ENCODE assay signal across 11 cellular contexts in genomic region chr5:157269763-157270272, GRCh38. TPM values are rescaled to one million over a fixed set of nuclear protein-coding genes. Genes with fewer than 3 reads are reported as not detected.
DNase-seq lines count a peak whose midpoint lies in the region; ATAC-seq and TF ChIP-seq lines count a peak whose summit lies in the region.
"Had no signal": no experiment of that assay in that cellular context is flagged by ENCODE, and none has a peak within 500 bp of the region (broad histone marks: within the 10 kb centered on the region; RNA-seq: fewer than 3 reads in every experiment).

No MANE protein-coding gene starts in this region.

- POLR2A ChIA-PET in CD8-positive, alpha-beta memory T cell (lab: Charles Lee): no interaction called here
- POLR2A ChIA-PET in activated naive CD8-positive, alpha-beta T cell treated with anti-CD3 and anti-CD28 coated beads, Interleukin-2, amount 10 ng/mL, durations not matched to agents 7 days and 5 days (lab: Charles Lee): interaction anchor here (0.5 to 2.6 kb wide), 5 partner anchors 19 to 81 kb away, joined by 3 to 9 read pairs (median 3); no protein-coding TSS in a partner anchor

- H2AFZ ChIP-seq in Loucy (ENCODE audit: low read length) (no peak overlapping the region), neural cell (ENCODE audit: low read depth, low read length) (no peak overlapping the region)

- CTCF ChIA-PET in CD8-positive, alpha-beta memory T cell (lab: Charles Lee): no interaction called here

- peaks cover 87 to 94% (median 92%) of the 10 kb centered on the region in 3 donors for H3K4me1 Mint-ChIP-seq in CD8-positive, alpha-beta memory T cell
- H3K4me1 Mint-ChIP-seq in activated naive CD8-positive, alpha-beta T cell treated with anti-CD3 and anti-CD28 coated beads, Interleukin-2, amount 10 ng/mL, durations not matched to agents 7 days and 5 days: peaks cover 73% of the 10 kb centered on the region

- DNase-seq in CD8-positive, alpha-beta memory T cell: no peak
- DNase-seq in activated naive CD8-positive, alpha-beta T cell treated with anti-CD3 and anti-CD28 coated beads, Interleukin-2, amount 10 ng/mL, durations not matched to agents 7 days and 5 days: no peak
- DNase-seq in foreskin keratinocyte: no peak
- DNase-seq: brain microvascular endothelial cell, esophagus squamous epithelium, NCI-H2171, SHP77 treated with DMSO at 0.1 percent for 48 hours had no signal

- peaks cover 10% of the 10 kb centered on the region for H4K20me1 ChIP-seq in Loucy (ENCODE audit: insufficient read depth, low read length, poor library complexity, severe bottlenecking)
- no peaks in the 10 kb centered on the region for H4K20me1 ChIP-seq in neural cell (ENCODE audit: insufficient read depth)

- peaks cover 84% of the 10 kb centered on the region for H3K4me1 ChIP-seq in CD8-positive, alpha-beta memory T cell (ENCODE audit: insufficient read depth, low read length)
- H3K4me1 ChIP-seq in Loucy (ENCODE audit: insufficient read depth, low read length, poor library complexity, severe bottlenecking): peaks cover 61% of the 10 kb centered on the region
- H3K4me1 ChIP-seq in foreskin keratinocyte: no peaks in the 10 kb centered on the region

- H3K9me3 ChIP-seq in CD8-positive, alpha-beta memory T cell (ENCODE audit: low read length): no peaks in the 10 kb centered on the region
- no peaks in the 10 kb centered on the region for H3K9me3 ChIP-seq in Loucy (ENCODE audit: insufficient read depth, low read depth, low read length)
- H3K9me3 ChIP-seq in neural cell (ENCODE audit: low read length): no peaks in the 10 kb centered on the region
- H3K9me3 ChIP-seq: esophagus squamous epithelium had no signal

- H3K9ac ChIP-seq in Loucy (ENCODE audit: low read depth, low read length, poor library complexity, severe bottlenecking) (peak overlapping the region; percentile 90), neural cell (ENCODE audit: low read length) (no peak overlapping the region)

- H3K27me3 Mint-ChIP-seq in CD8-positive, alpha-beta memory T cell: peaks cover 0 to 2% of the 10 kb centered on the region in 2 donors
- no peaks in the 10 kb centered on the region for H3K27me3 Mint-ChIP-seq in activated naive CD8-positive, alpha-beta T cell treated with anti-CD3 and anti-CD28 coated beads, Interleukin-2, amount 10 ng/mL, durations not matched to agents 7 days and 5 days

- no peak for TF ChIP-seq CTCF in Loucy (conservative IDR thresholded peaks at IDR 0.05; ENCODE audit: low read length)
- no peak for TF ChIP-seq CTCF in neural cell (IDR thresholded peaks at IDR 0.05; ENCODE audit: poor library complexity, severe bottlenecking)
- TF ChIP-seq CTCF in foreskin keratinocyte (conservative IDR thresholded peaks at IDR 0.05): no peak

- H3K9me2 ChIP-seq in Loucy (replicated peaks; ENCODE audit: low read depth, low read length): no peaks in the 10 kb centered on the region
- no peaks in the 10 kb centered on the region for H3K9me2 ChIP-seq in neural cell (ENCODE audit: insufficient read depth, low read length)

- peak overlapping the region; percentile 84 to 99 (median 97) for H3K4me3 Mint-ChIP-seq in CD8-positive, alpha-beta memory T cell
- peak overlapping the region; percentile 93 for H3K4me3 Mint-ChIP-seq in activated naive CD8-positive, alpha-beta T cell treated with anti-CD3 and anti-CD28 coated beads, Interleukin-2, amount 10 ng/mL, durations not matched to agents 7 days and 5 days

- peak overlapping the region; percentile 33 for H3K4me3 ChIP-seq in CD8-positive, alpha-beta memory T cell (ENCODE audit: low read length)
- H3K4me3 ChIP-seq in Loucy (ENCODE audit: low read length, poor library complexity, severe bottlenecking) (peak overlapping the region; percentile 95), neural cell (ENCODE audit: low read length) (peak overlapping the region; percentile 23)
- H3K4me3 ChIP-seq: esophagus squamous epithelium had no signal

- H3K4me2 ChIP-seq in Loucy (ENCODE audit: low read depth, low read length, poor library complexity, severe bottlenecking) (peak overlapping the region; percentile 97), neural cell (ENCODE audit: low read length) (no peak overlapping the region)

- H3K36me3 ChIP-seq in CD8-positive, alpha-beta memory T cell (ENCODE audit: insufficient read depth, low read length): no peaks in the 10 kb centered on the region
- 0 out of 2 replicates have a peak, but pooled peaks cover 4% of the 10 kb centered on the region for H3K36me3 ChIP-seq in Loucy (ENCODE audit: insufficient read depth, low read length)
- no peaks in the 10 kb centered on the region for H3K36me3 ChIP-seq in neural cell (ENCODE audit: insufficient read depth, low read length)
- H3K36me3 ChIP-seq: brain microvascular endothelial cell, esophagus squamous epithelium had no signal

- peak overlapping the region; percentile 95 to 99 (median 98) for H3K27ac Mint-ChIP-seq in CD8-positive, alpha-beta memory T cell
- H3K27ac Mint-ChIP-seq in activated naive CD8-positive, alpha-beta T cell treated with anti-CD3 and anti-CD28 coated beads, Interleukin-2, amount 10 ng/mL, durations not matched to agents 7 days and 5 days: peak overlapping the region; percentile 99

- TF ChIP-seq EP300 in neural cell (conservative IDR thresholded peaks at IDR 0.05; ENCODE audit: poor library complexity, severe bottlenecking): no peak

- no peak for ATAC-seq in activated naive CD8-positive, alpha-beta T cell treated with anti-CD3 and anti-CD28 coated beads, Interleukin-2, amount 10 ng/mL, durations not matched to agents 7 days and 5 days (ENCODE audit: low read depth)
- ATAC-seq in GM21528 (IDR thresholded peaks at IDR 0.05; ENCODE audit: low FRiP score, unreplicated experiment) (no peak), HG03045 (IDR thresholded peaks at IDR 0.05; ENCODE audit: unreplicated experiment) (no peak), foreskin keratinocyte (no peak)

- H3K36me3 Mint-ChIP-seq in CD8-positive, alpha-beta memory T cell: peaks cover 7 to 39% (median 10%) of the 10 kb centered on the region in 3 donors
- H3K36me3 Mint-ChIP-seq in activated naive CD8-positive, alpha-beta T cell treated with anti-CD3 and anti-CD28 coated beads, Interleukin-2, amount 10 ng/mL, durations not matched to agents 7 days and 5 days: peaks cover 52% of the 10 kb centered on the region

- H3F3A ChIP-seq in Loucy (ENCODE audit: low read depth) (peaks cover 12% of the 10 kb centered on the region), neural cell (ENCODE audit: insufficient read depth, low read length, poor library complexity, severe bottlenecking) (no peaks in the 10 kb centered on the region)

- no peaks in the 10 kb centered on the region for H3K9me3 Mint-ChIP-seq in CD8-positive, alpha-beta memory T cell
- no peaks in the 10 kb centered on the region for H3K9me3 Mint-ChIP-seq in activated naive CD8-positive, alpha-beta T cell treated with anti-CD3 and anti-CD28 coated beads, Interleukin-2, amount 10 ng/mL, durations not matched to agents 7 days and 5 days

- H3K27ac ChIP-seq in CD8-positive, alpha-beta memory T cell (ENCODE audit: low read depth, low read length): no peak overlapping the region
- no peak overlapping the region for H3K27ac ChIP-seq in neural cell (ENCODE audit: low read length)
- H3K27ac ChIP-seq in foreskin keratinocyte: no peak overlapping the region
- H3K27ac ChIP-seq: brain microvascular endothelial cell, esophagus squamous epithelium had no signal

- no peaks in the 10 kb centered on the region for H3K27me3 ChIP-seq in CD8-positive, alpha-beta memory T cell (ENCODE audit: insufficient read depth, low read length, poor library complexity, severe bottlenecking)
- no peaks in the 10 kb centered on the region for H3K27me3 ChIP-seq in Loucy (ENCODE audit: insufficient read depth, low read length, poor library complexity, severe bottlenecking)
- no peaks in the 10 kb centered on the region for H3K27me3 ChIP-seq in neural cell (ENCODE audit: insufficient read depth, low read depth, low read length)
- peaks cover 34% of the 10 kb centered on the region for H3K27me3 ChIP-seq in foreskin keratinocyte
- H3K27me3 ChIP-seq: brain microvascular endothelial cell had no signal

- peaks cover 88% of the 10 kb centered on the region for H3K79me2 ChIP-seq in Loucy (ENCODE audit: insufficient read depth, low read length)
- H3K79me2 ChIP-seq in neural cell (replicated peaks; ENCODE audit: insufficient read depth, low read length): peaks cover 71% of the 10 kb centered on the region

- TF ChIP-seq RAD21 in neural cell (conservative IDR thresholded peaks at IDR 0.05): no peak

TF ChIP-seq in neural cell, 6 proteins besides CTCF, POLR2A, EP300 and RAD21 (continues in another document):
- no peak for TF ChIP-seq TAF1 (IDR thresholded peaks at IDR 0.05; ENCODE audit: low read depth)
- no peak for TF ChIP-seq SMC3 (conservative IDR thresholded peaks at IDR 0.05; ENCODE audit: poor library complexity)
- TF ChIP-seq EZH2 (IDR thresholded peaks at IDR 0.05; ENCODE audit: borderline replicate concordance, insufficient read depth, low read length, poor library complexity, severe bottlenecking): no peak
- TF ChIP-seq MXI1 (conservative IDR thresholded peaks at IDR 0.05; ENCODE audit: poor library complexity, severe bottlenecking): no peak

RNA-seq across cellular contexts. Expression of gene CYFIP2, which starts 3.9 kb away (rescaled TPM):
- total RNA-seq in CD8-positive, alpha-beta memory T cell: 100 to 1,000 TPM; 239 to 259 TPM
- 534 TPM for polyA plus RNA-seq in CD8-positive, alpha-beta memory T cell
- total RNA-seq in activated naive CD8-positive, alpha-beta T cell treated with anti-CD3 and anti-CD28 coated beads, Interleukin-2, amount 10 ng/mL, durations not matched to agents 7 days and 5 days: 100 to 1,000 TPM; 458 to 480 TPM
- polyA plus RNA-seq in neural cell (59.7 and 65.1 TPM in 2 replicates), foreskin keratinocyte (0.53 and 0.68 TPM in 2 replicates)
- 154 and 187 TPM in 2 replicates for polyA minus RNA-seq in neural cell
- 1.1 and 1.2 TPM in 2 replicates for total RNA-seq in foreskin keratinocyte

Comparison
In these comparisons a context has a peak if more than half of its experiments do, and no peak if none do; other contexts are left out.
1. H3K4me3 ChIP-seq: peak in every context shown above with its lines; median percentile 95 in Loucy; 33 in CD8-positive, alpha-beta memory T cell; 23 in neural cell.
2. RNA of gene CYFIP2, which starts 3.9 kb away (total RNA-seq): 458 to 480 TPM in activated naive CD8-positive, alpha-beta T cell treated with anti-CD3 and anti-CD28 coated beads, Interleukin-2, amount 10 ng/mL, durations not matched to agents 7 days and 5 days and 239 to 259 TPM in CD8-positive, alpha-beta memory T cell; 1.1 to 1.2 TPM in foreskin keratinocyte; every median in the first group is over 100 times any median in the second.